ENCODE assay signal across 1 cellular context in the genomic region with DNA sequence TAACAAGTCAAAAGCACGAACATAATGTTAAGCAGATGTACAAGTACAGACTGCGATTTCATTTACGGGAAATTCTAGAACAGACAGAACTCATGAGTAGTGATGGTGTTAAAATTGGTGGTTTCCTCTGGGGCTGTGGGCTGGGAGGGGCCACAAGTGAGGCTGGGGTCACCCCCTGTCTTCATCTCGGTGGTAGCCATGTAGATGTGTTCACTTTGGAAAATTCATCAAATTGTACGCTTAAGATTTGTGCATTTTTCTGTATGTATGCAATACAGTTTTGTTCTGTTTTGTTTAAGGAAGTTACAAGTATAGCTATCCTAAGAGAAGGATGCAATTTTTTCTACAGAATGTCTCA.
TF ChIP-seq lines count a peak whose summit lies in the region.

No MANE protein-coding gene starts in this region.

TF ChIP-seq in GM12878, 131 proteins besides CTCF, POLR2A, EP300 and RAD21:
- TF ChIP-seq MXI1 (IDR thresholded peaks at IDR 0.05; ENCODE audit: low read depth, low read length) = 0 out of 2 replicates have a peak, but pooled peaks have one; percentile 7
- TF ChIP-seq, protein P1, sequence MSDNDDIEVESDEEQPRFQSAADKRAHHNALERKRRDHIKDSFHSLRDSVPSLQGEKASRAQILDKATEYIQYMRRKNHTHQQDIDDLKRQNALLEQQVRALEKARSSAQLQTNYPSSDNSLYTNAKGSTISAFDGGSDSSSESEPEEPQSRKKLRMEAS (IDR thresholded peaks at IDR 0.05; ENCODE audit: low read depth, low read length) = no peak
- TF ChIP-seq NFYA (IDR thresholded peaks at IDR 0.05; ENCODE audit: borderline replicate concordance, low read depth, low read length) = no peak
- TF ChIP-seq CHD4 (IDR thresholded peaks at IDR 0.05) = no peak
- TF ChIP-seq BHLHE40 (IDR thresholded peaks at IDR 0.05; ENCODE audit: borderline replicate concordance in 1 of 2, low read depth in 2 of 2, low read length in 1 of 2) = no peak
- TF ChIP-seq, protein P2, sequence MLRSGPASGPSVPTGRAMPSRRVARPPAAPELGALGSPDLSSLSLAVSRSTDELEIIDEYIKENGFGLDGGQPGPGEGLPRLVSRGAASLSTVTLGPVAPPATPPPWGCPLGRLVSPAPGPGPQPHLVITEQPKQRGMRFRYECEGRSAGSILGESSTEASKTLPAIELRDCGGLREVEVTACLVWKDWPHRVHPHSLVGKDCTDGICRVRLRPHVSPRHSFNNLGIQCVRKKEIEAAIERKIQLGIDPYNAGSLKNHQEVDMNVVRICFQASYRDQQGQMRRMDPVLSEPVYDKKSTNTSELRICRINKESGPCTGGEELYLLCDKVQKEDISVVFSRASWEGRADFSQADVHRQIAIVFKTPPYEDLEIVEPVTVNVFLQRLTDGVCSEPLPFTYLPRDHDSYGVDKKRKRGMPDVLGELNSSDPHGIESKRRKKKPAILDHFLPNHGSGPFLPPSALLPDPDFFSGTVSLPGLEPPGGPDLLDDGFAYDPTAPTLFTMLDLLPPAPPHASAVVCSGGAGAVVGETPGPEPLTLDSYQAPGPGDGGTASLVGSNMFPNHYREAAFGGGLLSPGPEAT (IDR thresholded peaks at IDR 0.05; ENCODE audit: low read depth) = 0 out of 2 replicates have a peak, but pooled peaks have one; percentile 4
- no peak for TF ChIP-seq NR2C1 (IDR thresholded peaks at IDR 0.05)
